8 cellular contexts compared by ENCODE assay signal in the genomic region with DNA sequence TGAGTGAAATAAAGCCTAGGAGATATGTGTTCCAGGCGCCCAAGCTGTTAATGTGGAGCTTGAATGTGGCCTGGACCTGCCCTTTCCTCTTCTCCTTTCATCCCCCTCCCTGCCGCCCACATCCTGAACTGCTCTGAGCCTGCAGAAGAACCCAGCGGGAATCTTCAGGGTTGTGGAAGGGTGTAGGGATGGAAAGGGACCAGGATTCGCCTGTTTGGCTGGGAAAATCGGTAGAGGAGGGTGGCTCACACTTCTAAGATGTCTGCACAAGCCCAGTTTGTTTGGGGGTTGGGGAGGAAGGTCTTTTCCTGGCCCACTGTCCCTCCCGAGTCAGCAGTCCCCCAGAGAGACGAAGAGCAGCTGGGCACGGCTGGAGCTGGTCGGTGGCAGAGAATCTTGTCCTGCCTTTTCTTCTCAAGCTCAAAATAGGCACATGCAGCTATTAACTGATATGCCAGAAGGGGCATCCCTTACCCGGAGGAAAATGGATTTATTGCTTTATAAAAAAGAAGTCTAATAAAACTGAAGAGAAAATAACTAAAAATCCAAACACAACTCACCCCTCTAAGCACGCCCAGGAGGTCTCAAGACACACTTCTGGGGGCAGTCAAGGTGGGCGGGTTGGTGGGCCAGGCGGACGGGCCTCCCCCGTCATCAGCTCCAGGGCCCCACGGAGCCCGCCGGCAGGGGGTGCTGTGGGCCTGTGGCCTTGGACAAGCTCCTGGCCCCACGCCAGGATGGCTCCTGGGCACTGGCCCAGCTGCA. TPM values are rescaled to one million over a fixed set of nuclear protein-coding genes. Genes with fewer than 3 reads are reported as not detected.
A peak's percentile ranks its signal among the peaks of the same experiment; 100 is the strongest.
DNase-seq lines count a peak whose midpoint lies in the region; ATAC-seq and TF ChIP-seq lines count a peak whose summit lies in the region.

No MANE protein-coding gene starts in this region.

- no peak overlapping the region for H3K4me3 ChIP-seq in CD4-positive, alpha-beta memory T cell (ENCODE audit: low read length in 2 of 2)
- H3K4me3 ChIP-seq in Peyer's patch (no peak overlapping the region), fibroblast of the aortic adventitia (ENCODE audit: low read depth, low read length) (no peak overlapping the region), transverse colon (no peak overlapping the region)

- DNase-seq in CD4-positive, alpha-beta memory T cell: peak in 4 of 5 donors; percentile 26 to 44 (median 29)
- peak; percentile 86 to 92 (median 91) for DNase-seq in Peyer's patch
- peak; percentile 37 for DNase-seq in activated T-helper 2 cell treated with anti-CD3 and anti-CD28 coated beads, Interferon-gamma antibody, Interleukin-2, Interleukin-4, amounts not matched to agents 10 μg/mL and 5 μg/mL and 100 μg/mL, durations not matched to agents 14 hours and 24 hours and 36 hours (ENCODE audit: low spot score)
- DNase-seq in fibroblast of the aortic adventitia (ENCODE audit: low read depth): peak; percentile 76
- peak in 47 of 56 donors; percentile 18 to 90 (median 60) for DNase-seq in nucleus accumbens (lab: John Stamatoyannopoulos, UW)
- peak; percentile 89 for DNase-seq in transverse colon
- no peak for DNase-seq in NCI-H774 (lab: John Stamatoyannopoulos, UW)

- CTCF ChIA-PET in CD4-positive, alpha-beta memory T cell (lab: Charles Lee; ENCODE audit: partially characterized antibody): interaction anchor here (0.8 to 1.5 kb wide), 7 partner anchors 11 to 210 kb away, joined by 3 to 12 read pairs (median 4); a partner anchor contains a TSS

- no peaks in the 10 kb centered on the region for H3K27me3 Mint-ChIP-seq in CD4-positive, alpha-beta memory T cell
- no peaks in the 10 kb centered on the region for H3K27me3 Mint-ChIP-seq in activated T-helper 2 cell treated with anti-CD3 and anti-CD28 coated beads, Interferon-gamma antibody, Interleukin-2, Interleukin-4, amounts not matched to agents 10 μg/mL and 5 μg/mL and 100 μg/mL, durations not matched to agents 14 hours and 24 hours and 36 hours (ENCODE audit: low read depth)

- intact Hi-C loops in CD4-positive, alpha-beta memory T cell (cut with micrococcal nuclease): no loop called here
- intact Hi-C loops in activated T-helper 2 cell treated with anti-CD3 and anti-CD28 coated beads, Interferon-gamma antibody, Interleukin-2, Interleukin-4, amounts not matched to agents 10 μg/mL and 5 μg/mL and 100 μg/mL, durations not matched to agents 14 hours and 24 hours and 36 hours (cut with micrococcal nuclease): loop anchor here (1.0 kb wide), 1 partner anchor 56 kb away; no protein-coding TSS in a partner anchor
- intact Hi-C loops in transverse colon (cut with DNase I; ENCODE audit: low total_unique reads): loop anchor here (2.0 to 5.0 kb wide), 2 partner anchors 55 to 73 kb away; a partner anchor contains a TSS

- no peak overlapping the region for H3K27ac ChIP-seq in CD4-positive, alpha-beta memory T cell (ENCODE audit: low read depth, low read length)
- H3K27ac ChIP-seq in Peyer's patch (peak overlapping the region; percentile 0 to 52 (median 14)), transverse colon (peak overlapping the region; percentile 46 to 83 (median 80))

- H3K4me1 Mint-ChIP-seq in CD4-positive, alpha-beta memory T cell: peaks cover 0 to 2% (median under 1%) of the 10 kb centered on the region in 4 donors
- H3K4me1 Mint-ChIP-seq in activated T-helper 2 cell treated with anti-CD3 and anti-CD28 coated beads, Interferon-gamma antibody, Interleukin-2, Interleukin-4, amounts not matched to agents 10 μg/mL and 5 μg/mL and 100 μg/mL, durations not matched to agents 14 hours and 24 hours and 36 hours (ENCODE audit: low read depth): no peaks in the 10 kb centered on the region

- POLR2A ChIA-PET in CD4-positive, alpha-beta memory T cell (lab: Charles Lee; ENCODE audit: partially characterized antibody): interaction anchor here (0.6 to 1.5 kb wide), 3 partner anchors 54 to 174 kb away, joined by 3 read pairs; a partner anchor contains a TSS

- TF ChIP-seq POLR2A in Peyer's patch (IDR thresholded peaks at IDR 0.05) (no peak), transverse colon (IDR thresholded peaks at IDR 0.05) (no peak)

- no peak for TF ChIP-seq EP300 in transverse colon (IDR thresholded peaks at IDR 0.05; ENCODE audit: low read depth)

- peak; percentile 77 to 97 (median 94) for TF ChIP-seq CTCF in Peyer's patch (IDR thresholded peaks at IDR 0.05)
- peak; percentile 93 for TF ChIP-seq CTCF in fibroblast of the aortic adventitia (IDR thresholded peaks at IDR 0.05; ENCODE audit: insufficient read depth, low read length)
- TF ChIP-seq CTCF in transverse colon (IDR thresholded peaks at IDR 0.05): peak; percentile 94 to 97 (median 96)

- WGBS in transverse colon (ENCODE audit: low coverage in 1 of 2), 2 donors: 12 to 23% methylated on average over 4 to 18 of the region's 19 CpGs

- no peaks in the 10 kb centered on the region for H3K27me3 ChIP-seq in CD4-positive, alpha-beta memory T cell (ENCODE audit: insufficient read depth, low read length)
- H3K27me3 ChIP-seq in Peyer's patch (no peaks in the 10 kb centered on the region), transverse colon (no peaks in the 10 kb centered on the region)

- H3K9me3 ChIP-seq in CD4-positive, alpha-beta memory T cell (ENCODE audit: control insufficient read depth in 1 of 2, low read length in 2 of 2): no peaks in the 10 kb centered on the region
- H3K9me3 ChIP-seq in Peyer's patch: no peaks in the 10 kb centered on the region
- no peaks in the 10 kb centered on the region for H3K9me3 ChIP-seq in transverse colon

- no peaks in the 10 kb centered on the region for H3K36me3 Mint-ChIP-seq in CD4-positive, alpha-beta memory T cell
- H3K36me3 Mint-ChIP-seq in activated T-helper 2 cell treated with anti-CD3 and anti-CD28 coated beads, Interferon-gamma antibody, Interleukin-2, Interleukin-4, amounts not matched to agents 10 μg/mL and 5 μg/mL and 100 μg/mL, durations not matched to agents 14 hours and 24 hours and 36 hours (ENCODE audit: low read depth): no peaks in the 10 kb centered on the region

- no peaks in the 10 kb centered on the region for H3K9me3 Mint-ChIP-seq in CD4-positive, alpha-beta memory T cell
- H3K9me3 Mint-ChIP-seq in activated T-helper 2 cell treated with anti-CD3 and anti-CD28 coated beads, Interferon-gamma antibody, Interleukin-2, Interleukin-4, amounts not matched to agents 10 μg/mL and 5 μg/mL and 100 μg/mL, durations not matched to agents 14 hours and 24 hours and 36 hours: no peaks in the 10 kb centered on the region

- H3K27ac Mint-ChIP-seq in CD4-positive, alpha-beta memory T cell: no peak overlapping the region
- no peak overlapping the region for H3K27ac Mint-ChIP-seq in activated T-helper 2 cell treated with anti-CD3 and anti-CD28 coated beads, Interferon-gamma antibody, Interleukin-2, Interleukin-4, amounts not matched to agents 10 μg/mL and 5 μg/mL and 100 μg/mL, durations not matched to agents 14 hours and 24 hours and 36 hours

- no peaks in the 10 kb centered on the region for H3K36me3 ChIP-seq in CD4-positive, alpha-beta memory T cell (ENCODE audit: insufficient read depth, low read length)
- no peaks in the 10 kb centered on the region for H3K36me3 ChIP-seq in Peyer's patch
- no peaks in the 10 kb centered on the region for H3K36me3 ChIP-seq in transverse colon

- H3K4me1 ChIP-seq in CD4-positive, alpha-beta memory T cell (ENCODE audit: insufficient read depth, low read length): no peaks in the 10 kb centered on the region
- H3K4me1 ChIP-seq in Peyer's patch (peaks cover 0 to 40% (median 3%) of the 10 kb centered on the region in 4 donors), transverse colon (peaks cover 13 to 44% (median 26%) of the 10 kb centered on the region in 4 donors)

- H3K4me3 Mint-ChIP-seq in CD4-positive, alpha-beta memory T cell: no peak overlapping the region
- no peak overlapping the region for H3K4me3 Mint-ChIP-seq in activated T-helper 2 cell treated with anti-CD3 and anti-CD28 coated beads, Interferon-gamma antibody, Interleukin-2, Interleukin-4, amounts not matched to agents 10 μg/mL and 5 μg/mL and 100 μg/mL, durations not matched to agents 14 hours and 24 hours and 36 hours (ENCODE audit: low read depth)

- peak; percentile 51 for ATAC-seq in HG03354 (IDR thresholded peaks at IDR 0.05; ENCODE audit: poor library complexity, severe bottlenecking, unreplicated experiment)

- in situ Hi-C loops in transverse colon (cut with MboI; ENCODE audit: low pct_ligation_motif_present in 1 of 4, low pct_unique_long_range_greater_than_20kb in 1 of 4, low sequenced_read_pairs in 3 of 4): loop anchor here in 2 of 4 donors (5.0 to 10.0 kb wide), 2 partner anchors 51 to 58 kb away; a partner anchor contains a TSS

RNA-seq across cellular contexts. Expression of a gene that starts 11.5 kb away (rescaled TPM):
- 10 to 100 TPM; 40.8 to 44.2 TPM for total RNA-seq in CD4-positive, alpha-beta memory T cell
- 10 to 100 TPM; 22.5 to 46.3 TPM for polyA plus RNA-seq in CD4-positive, alpha-beta memory T cell
- total RNA-seq in Peyer's patch (100 to 1,000 TPM in 2 of 4 donors, 10 to 100 TPM in 2; 88.2 to 132 (median 107) TPM), fibroblast of the aortic adventitia (ENCODE audit: low replicate concordance) (28.4 and 33.3 TPM in 2 replicates), transverse colon (10 to 100 TPM; 15.3 to 50.2 (median 32.7) TPM)
- 70.8 and 71.6 TPM in 2 replicates for total RNA-seq in activated T-helper 2 cell treated with anti-CD3 and anti-CD28 coated beads, Interferon-gamma antibody, Interleukin-2, Interleukin-4, amounts not matched to agents 10 μg/mL and 5 μg/mL and 100 μg/mL, durations not matched to agents 14 hours and 24 hours and 36 hours

RNA-seq across cellular contexts. Expression of a gene that starts 54.5 kb away (rescaled TPM):
- total RNA-seq in CD4-positive, alpha-beta memory T cell: 1 to 10 TPM; 1.9 to 3.3 TPM
- polyA plus RNA-seq in CD4-positive, alpha-beta memory T cell: under 1 TPM; 0.56 to 0.70 TPM
- total RNA-seq in Peyer's patch (100 to 1,000 TPM in 1 of 4 donors, 10 to 100 TPM in 3; 58.6 to 103 (median 69.0) TPM), fibroblast of the aortic adventitia (ENCODE audit: low replicate concordance) (3.0 and 9.3 TPM in 2 replicates), transverse colon (10 to 100 TPM in 2 of 4 donors, 1 to 10 TPM in 2; 3.7 to 98.9 (median 12.3) TPM)
- 2.3 and 2.4 TPM in 2 replicates for total RNA-seq in activated T-helper 2 cell treated with anti-CD3 and anti-CD28 coated beads, Interferon-gamma antibody, Interleukin-2, Interleukin-4, amounts not matched to agents 10 μg/mL and 5 μg/mL and 100 μg/mL, durations not matched to agents 14 hours and 24 hours and 36 hours

RNA-seq across cellular contexts. Expression of a gene that starts 57.7 kb away (rescaled TPM):
- 10 to 100 TPM; 73.6 to 78.5 TPM for total RNA-seq in CD4-positive, alpha-beta memory T cell
- polyA plus RNA-seq in CD4-positive, alpha-beta memory T cell: 100 to 1,000 TPM in 1 of 2 donors, 10 to 100 TPM in 1; 81.9 to 123 TPM
- total RNA-seq in Peyer's patch (100 to 1,000 TPM in 1 of 4 donors, 10 to 100 TPM in 3; 60.9 to 163 (median 64.7) TPM), fibroblast of the aortic adventitia (ENCODE audit: low replicate concordance) (13.2 and 27.3 TPM in 2 replicates), transverse colon (100 to 1,000 TPM in 1 of 4 donors, 10 to 100 TPM in 3; 10.9 to 114 (median 81.9) TPM)
- 26.2 and 31.0 TPM in 2 replicates for total RNA-seq in activated T-helper 2 cell treated with anti-CD3 and anti-CD28 coated beads, Interferon-gamma antibody, Interleukin-2, Interleukin-4, amounts not matched to agents 10 μg/mL and 5 μg/mL and 100 μg/mL, durations not matched to agents 14 hours and 24 hours and 36 hours
